Comparison of ENCODE assay signal across 8 cellular contexts in the genomic region with DNA sequence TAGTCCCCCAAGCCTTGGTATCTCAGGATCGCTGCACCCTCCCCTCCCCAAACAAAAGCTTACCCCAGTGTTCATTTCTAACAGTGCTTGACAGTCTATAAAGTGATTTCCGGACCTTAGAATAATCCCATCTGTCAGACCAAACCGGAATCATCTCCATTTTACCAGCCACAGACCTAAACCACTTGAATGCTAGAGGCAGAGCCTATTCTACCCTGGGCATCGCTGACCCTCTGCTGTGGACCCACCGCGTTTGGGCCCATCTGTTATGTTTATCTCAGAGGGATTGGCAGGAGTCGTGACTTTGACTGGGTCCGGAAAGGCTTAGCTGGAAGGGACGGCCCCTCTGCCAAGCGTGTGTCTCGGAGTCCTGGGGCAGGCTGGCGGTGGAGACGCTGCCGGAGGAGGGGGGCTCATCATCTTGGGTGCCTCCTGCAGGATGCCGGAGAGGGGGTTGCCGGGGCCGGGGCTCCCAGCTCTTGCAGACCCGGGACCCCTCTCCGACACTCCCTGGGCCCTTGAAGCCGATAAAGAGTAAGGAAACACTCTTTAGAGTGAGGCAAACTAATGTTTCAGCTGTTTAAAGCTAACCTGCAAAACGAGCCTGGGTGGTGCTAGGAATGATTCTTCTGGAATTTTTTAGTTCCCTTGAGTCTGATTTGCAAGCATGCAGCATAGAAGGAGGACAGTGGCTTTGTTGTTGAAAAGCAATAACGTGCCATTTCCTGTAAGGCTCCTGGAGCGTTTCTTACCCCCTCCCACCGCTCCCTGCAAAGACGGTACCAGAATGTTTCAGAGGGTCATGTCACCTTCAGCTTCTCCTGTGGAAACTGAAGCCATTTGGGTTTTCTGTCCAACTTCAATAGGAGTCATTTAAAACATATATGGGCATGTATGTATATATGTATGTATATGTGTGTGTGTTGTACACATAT. TPM values are rescaled to one million over a fixed set of nuclear protein-coding genes. Genes with fewer than 3 reads are reported as not detected.
DNase-seq lines count a peak whose midpoint lies in the region; ATAC-seq and TF ChIP-seq lines count a peak whose summit lies in the region.

No MANE protein-coding gene starts in this region.

- DNase-seq in NCI-H2227 treated with DMSO at 0.1 percent for 48 hours (lab: John Stamatoyannopoulos, UW) (peak; percentile 10), NCI-H2227 (lab: John Stamatoyannopoulos, UW; ENCODE audit: unreplicated experiment) (no peak), SK-N-MC (ENCODE audit: low read depth, low spot score) (no peak), chondrocyte (ENCODE audit: low spot score) (no peak), mucosa of descending colon (peak in 2 of 3 donors; percentile 30 to 49), thyroid gland (peak in 1 of 2 donors; percentile 32), RKO (ENCODE audit: low spot score) (no peak), omental fat pad (ENCODE audit: low spot score) (no peak)

- TF ChIP-seq CTCF in chondrocyte (IDR thresholded peaks at IDR 0.05) (no peak), mucosa of descending colon (IDR thresholded peaks at IDR 0.05) (no peak), thyroid gland (IDR thresholded peaks at IDR 0.05) (no peak), omental fat pad (IDR thresholded peaks at IDR 0.05) (no peak)

- intact Hi-C loops in mucosa of descending colon (cut with DNase I, micrococcal nuclease) (no loop called here), thyroid gland (cut with DNase I) (no loop called here)

- H3K4me1 ChIP-seq in mucosa of descending colon (ENCODE audit: low read depth) (peaks cover 25% of the 10 kb centered on the region), thyroid gland (peaks cover 60 to 82% of the 10 kb centered on the region in 2 donors)

- H3K36me3 Mint-ChIP-seq in chondrocyte (ENCODE audit: low read depth): no peaks in the 10 kb centered on the region

- no peaks in the 10 kb centered on the region for H3K27me3 ChIP-seq in thyroid gland

- no peak for TF ChIP-seq POLR2A in thyroid gland (IDR thresholded peaks at IDR 0.05)

- whole genome bisulfite sequencing in thyroid gland, 2 donors: 2% methylated on average over 23 to 25 of the region's 25 CpGs

- H3K27me3 Mint-ChIP-seq in chondrocyte (ENCODE audit: low read depth): no peaks in the 10 kb centered on the region

- ATAC-seq in mucosa of descending colon (no peak), omental fat pad (ENCODE audit: low FRiP score) (no peak)

- H3K27ac ChIP-seq in SK-N-MC (no peak overlapping the region), thyroid gland (peak overlapping the region; percentile 43 to 88 (median 84))

- no peaks in the 10 kb centered on the region for H3K9me3 ChIP-seq in SK-N-MC (ENCODE audit: low read depth, low read length)
- H3K9me3 ChIP-seq in mucosa of descending colon: no peaks in the 10 kb centered on the region
- no peaks in the 10 kb centered on the region for H3K9me3 ChIP-seq in thyroid gland

- H3K4me3 ChIP-seq in SK-N-MC (peak overlapping the region; percentile 75), mucosa of descending colon (no peak overlapping the region), thyroid gland (replicated peaks in 1 of 3) (peak overlapping the region; percentile 44 to 56 (median 53))

- no peaks in the 10 kb centered on the region for H3K9me3 Mint-ChIP-seq in chondrocyte (ENCODE audit: low read depth)

- peaks cover 28% of the 10 kb centered on the region for H3K4me1 Mint-ChIP-seq in chondrocyte (ENCODE audit: low read depth)

- H3K4me3 Mint-ChIP-seq in chondrocyte (ENCODE audit: unreplicated experiment): peak overlapping the region; percentile 77

- H3K36me3 ChIP-seq in SK-N-MC (ENCODE audit: insufficient read depth, low read length) (no peaks in the 10 kb centered on the region; the same call in 1 of the 2 replicates), mucosa of descending colon (ENCODE audit: low read depth) (no peaks in the 10 kb centered on the region), thyroid gland (no peaks in the 10 kb centered on the region)

- peak overlapping the region; percentile 74 for H3K9ac ChIP-seq in SK-N-MC (ENCODE audit: insufficient read length)

- peak overlapping the region; percentile 43 for H3K27ac Mint-ChIP-seq in chondrocyte (ENCODE audit: unreplicated experiment)

RNA-seq across cellular contexts. Expression of a gene that starts 1.3 kb away (rescaled TPM):
- total RNA-seq in chondrocyte: 8.2 to 13.0 TPM (median 8.9 TPM) in 3 replicates
- 10 to 100 TPM in 1 of 3 donors, 1 to 10 TPM in 2; 9.4 to 11.7 (median 9.8) TPM for total RNA-seq in mucosa of descending colon
- 10 to 100 TPM; 28.0 to 43.9 (median 33.9) TPM for total RNA-seq in thyroid gland
- 1 to 10 TPM; 4.7 to 9.9 (median 7.4) TPM for total RNA-seq in omental fat pad

RNA-seq across cellular contexts. Expression of a gene that starts 31.7 kb away (rescaled TPM):
- total RNA-seq in chondrocyte: 24.6 to 36.1 TPM (median 26.8 TPM) in 3 replicates
- total RNA-seq in mucosa of descending colon: 10 to 100 TPM; 18.4 to 20.0 (median 19.3) TPM
- total RNA-seq in thyroid gland: 10 to 100 TPM; 33.1 to 60.0 (median 46.1) TPM
- total RNA-seq in omental fat pad: 10 to 100 TPM; 16.9 to 39.5 (median 25.4) TPM

RNA-seq across cellular contexts. Expression of a gene that starts 31.8 kb away (rescaled TPM):
- total RNA-seq in chondrocyte: 63.8 to 87.4 TPM (median 66.4 TPM) in 3 replicates
- 10 to 100 TPM; 65.4 to 93.4 (median 69.8) TPM for total RNA-seq in mucosa of descending colon
- 10 to 100 TPM; 70.3 to 93.5 (median 82.2) TPM for total RNA-seq in thyroid gland
- total RNA-seq in omental fat pad: 10 to 100 TPM; 30.3 to 54.5 (median 36.3) TPM

Comparison
In these comparisons a context has a peak if more than half of its experiments do, and no peak if none do; other contexts are left out.
1. DNase-seq: peak in NCI-H2227 treated with DMSO at 0.1 percent for 48 hours (single experiment) and mucosa of descending colon (2 of 3); none in NCI-H2227 (single experiment), SK-N-MC (single experiment), chondrocyte (single experiment), RKO (single experiment) and omental fat pad (single experiment).